ENCODE assay signal across 1 cellular context in the genomic region with DNA sequence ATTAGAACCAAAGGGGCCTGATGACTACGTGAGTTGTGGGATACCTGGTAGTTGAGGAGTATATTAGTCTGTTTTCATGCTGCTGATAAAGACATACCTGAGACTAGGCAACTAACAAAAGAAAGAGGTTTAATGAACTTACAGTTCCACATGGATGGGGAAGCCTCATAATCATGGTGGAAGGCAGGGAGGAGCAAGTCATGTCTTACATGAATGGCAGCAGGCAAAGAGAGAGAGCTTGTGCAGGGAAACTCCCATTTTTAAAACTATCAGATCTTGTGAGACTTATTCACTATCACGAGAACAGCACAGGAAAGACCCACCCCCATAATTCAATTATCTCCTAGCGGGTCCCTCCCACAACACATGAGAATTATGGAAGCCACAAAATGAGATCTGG.
DNase-seq lines count a peak whose midpoint lies in the region; ATAC-seq, FAIRE-seq and TF ChIP-seq lines count a peak whose summit lies in the region.
"Not testable (repeated sequence)": the region's sequence is repeated elsewhere in the genome, so short reads cannot be mapped to it uniquely, and the experiment has no call there.

No MANE protein-coding gene starts in this region.

- DNase-seq in K562 (ENCODE audit: extremely low read depth in 1 of 4, low spot score in 3 of 4) = not testable (repeated sequence)

- intact Hi-C loops in K562 (cut with micrococcal nuclease) = not testable (repeated sequence)

- H3K9me1 ChIP-seq in K562 (ENCODE audit: control insufficient read depth, insufficient read depth, low read length) = not testable (repeated sequence)

- not testable (repeated sequence) for H3K36me3 ChIP-seq in K562 (ENCODE audit: control insufficient read depth, insufficient read depth, low read length)

- not testable (repeated sequence) for FAIRE-seq in K562 (lab: Jason Lieb, UNC)

- H2AFZ ChIP-seq in K562 (ENCODE audit: low read depth, low read length) = not testable (repeated sequence)

- BruUV-seq in K562 (replicated peaks; lab: Mats Ljungman, UMichigan) = not testable (repeated sequence)

- CTCF ChIA-PET in K562 (lab: Yijun Ruan, JAX; ENCODE audit: low intra/inter-chr PET ratio) = not testable (repeated sequence)

- POLR2A ChIA-PET in K562 (lab: Yijun Ruan, JAX) = interaction anchor here (0.6 kb wide), 1 partner anchor 20 kb away, joined by 3 read pairs; no protein-coding TSS in a partner anchor

- not testable (repeated sequence) for H3K4me3 ChIP-seq in K562

- 40% methylated on average over 3 of the region's 3 CpGs for WGBS in K562 (ENCODE audit: insufficient coverage, low coverage, missing lambda C conversion rate)

- H3K79me2 ChIP-seq in K562 (ENCODE audit: control insufficient read depth, insufficient read depth, low read length) = not testable (repeated sequence)

- H3K27ac ChIP-seq in K562 (ENCODE audit: extremely low read depth, low read depth, low read length) = not testable (repeated sequence)

- not testable (repeated sequence) for TF ChIP-seq RAD21 in K562 (CRISPR knock-in tag; conservative IDR thresholded peaks at IDR 0.05 in 1 of 2, IDR thresholded peaks at IDR 0.05 in 1 of 2)

- not testable (repeated sequence) for ATAC-seq in K562

- H3K4me1 ChIP-seq in K562 (replicated peaks in 1 of 2; ENCODE audit: control insufficient read depth in 2 of 2, insufficient read depth in 2 of 2, low read length in 2 of 2) = not testable (repeated sequence)

- in situ Hi-C loops in K562 (cut with MboI) = not testable (repeated sequence)

- not testable (repeated sequence) for TF ChIP-seq EP300 in K562 (IDR thresholded peaks at IDR 0.05; ENCODE audit: low read length)

- not testable (repeated sequence) for H3K9ac ChIP-seq in K562 (ENCODE audit: insufficient read depth in 1 of 2, low read depth in 2 of 2, low read length in 2 of 2)

- H4K20me1 ChIP-seq in K562 (replicated peaks; ENCODE audit: control insufficient read depth, insufficient read depth, low read length) = not testable (repeated sequence)

- H3K4me2 ChIP-seq in K562 (ENCODE audit: insufficient read depth, low read length) = not testable (repeated sequence)

- not testable (repeated sequence) for TF ChIP-seq CTCF in K562 (IDR thresholded peaks at IDR 0.05 in 2 of 3, conservative IDR thresholded peaks at IDR 0.05 in 1 of 3; ENCODE audit: insufficient read depth in 2 of 3, low read depth in 1 of 3, low read length in 3 of 3)

- H3K9me3 ChIP-seq in K562 (replicated peaks; ENCODE audit: control insufficient read depth, insufficient read depth, low read depth, low read length) = peaks cover 20% of the 10 kb centered on the region

- not testable (repeated sequence) for TF ChIP-seq POLR2A in K562 (conservative IDR thresholded peaks at IDR 0.05)

- H3K27me3 ChIP-seq in K562 (ENCODE audit: control insufficient read depth in 2 of 2, insufficient read depth in 2 of 2, low read length in 2 of 2) = not testable (repeated sequence)

TF ChIP-seq in K562, 482 proteins besides CTCF, POLR2A, EP300 and RAD21:
- TF ChIP-seq ZNF431 (CRISPR knock-in tag; IDR thresholded peaks at IDR 0.05) (peak; percentile 92), TRIM24 (IDR thresholded peaks at IDR 0.05) (peak in 1 of 2 experiments; percentile 36; a peak in 1 of 4 replicates)
